8 cellular contexts compared by ENCODE assay signal in the genomic region with DNA sequence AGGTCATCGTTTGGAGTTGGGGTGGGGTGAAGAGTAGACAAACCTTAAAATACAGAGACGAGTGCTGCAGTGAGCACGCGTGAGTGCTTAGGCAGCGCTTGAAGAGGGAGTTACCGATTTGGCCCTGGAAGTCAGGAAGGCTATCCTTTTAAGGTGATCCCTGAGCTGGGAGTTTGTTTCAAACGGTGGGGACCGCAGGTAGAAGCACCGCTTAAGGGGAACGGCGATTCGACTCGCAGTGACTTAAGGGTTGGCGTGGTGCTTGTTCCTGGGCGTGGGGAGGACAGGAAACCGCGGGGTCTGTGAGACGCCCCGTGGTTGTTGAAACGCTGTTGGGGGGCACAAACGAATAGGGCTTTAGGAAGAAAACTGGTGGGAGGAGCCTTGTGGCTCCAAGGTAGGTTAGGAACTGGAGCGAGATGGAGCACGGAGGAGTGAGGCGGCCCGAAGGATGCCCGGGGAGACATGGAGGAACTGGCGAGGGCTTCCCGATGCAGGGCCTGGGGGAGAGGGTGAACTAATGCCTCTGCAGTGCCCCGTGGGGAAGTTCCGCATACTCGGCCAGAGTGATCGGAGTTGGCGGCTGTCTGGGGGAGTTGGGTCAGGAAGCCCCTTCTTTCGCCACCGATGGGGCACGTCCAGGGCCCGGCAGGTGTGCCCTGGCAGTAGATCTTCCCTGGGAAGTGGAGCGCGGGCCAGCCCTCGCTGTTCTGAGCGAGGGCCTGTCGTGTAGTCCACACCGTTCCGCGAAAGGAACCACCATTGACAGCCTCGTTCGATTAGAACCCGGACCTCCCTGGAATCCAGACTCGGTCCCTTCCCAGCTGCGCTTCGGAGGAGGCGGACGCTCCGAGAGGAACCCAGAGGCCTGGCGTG. TPM values are rescaled to one million over a fixed set of nuclear protein-coding genes. Genes with fewer than 3 reads are reported as not detected.
DNase-seq lines count a peak whose midpoint lies in the region; ATAC-seq and TF ChIP-seq lines count a peak whose summit lies in the region.

No MANE protein-coding gene starts in this region.

- H3K27ac ChIP-seq in heart right ventricle: peak overlapping the region in 9 of 10 donors; percentile 53 to 89 (median 69)

- H3K36me3 ChIP-seq in heart right ventricle: no peaks in the 10 kb centered on the region

- peaks cover 0 to 9% (median 0%) of the 10 kb centered on the region in 11 donors for H3K9me3 ChIP-seq in heart right ventricle

- H3K9me3 Mint-ChIP-seq in activated naive CD4-positive, alpha-beta T cell treated with anti-CD3 and anti-CD28 coated beads, Interleukin-2, amount 50 U/mL, for 72 hours: peaks cover 0 to 28% of the 10 kb centered on the region in 2 donors

- WGBS in heart right ventricle, 2 donors: 3 to 5% methylated on average over 47 to 55 of the region's 55 CpGs

- peak overlapping the region; percentile 50 to 96 for H3K27ac Mint-ChIP-seq in activated naive CD4-positive, alpha-beta T cell treated with anti-CD3 and anti-CD28 coated beads, Interleukin-2, amount 50 U/mL, for 72 hours

- ATAC-seq in activated naive CD4-positive, alpha-beta T cell treated with anti-CD3 and anti-CD28 coated beads, Interleukin-2, amount 50 U/mL, for 72 hours: no peak
- peak in 6 of 8 donors; percentile 1 to 43 (median 38) for ATAC-seq in heart right ventricle
- ATAC-seq in GM18519 (IDR thresholded peaks at IDR 0.05; ENCODE audit: low FRiP score, unreplicated experiment): no peak
- ATAC-seq in HG03521 (IDR thresholded peaks at IDR 0.05; ENCODE audit: unreplicated experiment): no peak

- peak overlapping the region; percentile 13 to 77 (median 57) for H3K4me3 ChIP-seq in heart right ventricle

- TF ChIP-seq CTCF in GM10266 (IDR thresholded peaks at IDR 0.05; ENCODE audit: control insufficient read depth, insufficient read depth, low read depth, missing control alignments) (no peak), heart right ventricle (IDR thresholded peaks at IDR 0.05) (no peak)

- intact Hi-C loops in heart right ventricle (cut with DNase I): loop anchor here in 8 of 10 donors (5.0 to 10.0 kb wide), 10 partner anchors 128 to 460 kb away; partner anchors contain the start of gene RPP40 (in 3 of the 8)

- H3K36me3 Mint-ChIP-seq in activated naive CD4-positive, alpha-beta T cell treated with anti-CD3 and anti-CD28 coated beads, Interleukin-2, amount 50 U/mL, for 72 hours: peaks cover 10 to 34% of the 10 kb centered on the region in 2 donors

- H3K27me3 ChIP-seq in heart right ventricle: no peaks in the 10 kb centered on the region

- DNase-seq in GM10266 (ENCODE audit: extremely low spot score): peak; percentile 28
- peak; percentile 49 for DNase-seq in NCI-H2227 treated with DMSO at 0.1 percent for 48 hours (lab: John Stamatoyannopoulos, UW)
- peak; percentile 24 to 63 for DNase-seq in activated naive CD4-positive, alpha-beta T cell treated with anti-CD3 and anti-CD28 coated beads, Interleukin-2, amount 50 U/mL, for 72 hours (ENCODE audit: low spot score in 2 of 2)
- DNase-seq in heart right ventricle: peak in 1 of 2 donors; percentile 21
- peak; percentile 69 for DNase-seq in retina
- DNase-seq in inferior parietal cortex (ENCODE audit: extremely low spot score): no peak

- H3K4me1 ChIP-seq in heart right ventricle: peaks cover 0 to 36% (median 17%) of the 10 kb centered on the region in 9 donors

RNA-seq across cellular contexts. Expression of gene CDYL, which starts 1.3 kb away (rescaled TPM):
- 10 to 100 TPM; 24.0 to 29.6 TPM for total RNA-seq in activated naive CD4-positive, alpha-beta T cell treated with anti-CD3 and anti-CD28 coated beads, Interleukin-2, amount 50 U/mL, for 72 hours
- total RNA-seq in heart right ventricle: 10 to 100 TPM; 29.0 to 39.9 (median 33.4) TPM
- polyA plus RNA-seq in heart right ventricle: 10 to 100 TPM in 1 of 2 donors, 1 to 10 TPM in 1; 4.1 to 10.2 TPM

Comparison
In these comparisons a context has a peak if more than half of its experiments do, and no peak if none do; other contexts are left out.
1. ATAC-seq: peak in heart right ventricle (6 of 8); none in activated naive CD4-positive, alpha-beta T cell treated with anti-CD3 and anti-CD28 coated beads, Interleukin-2, amount 50 U/mL, for 72 hours (0 of 2), GM18519 (single experiment) and HG03521 (single experiment).